17 cellular contexts compared by ENCODE assay signal in the genomic region with DNA sequence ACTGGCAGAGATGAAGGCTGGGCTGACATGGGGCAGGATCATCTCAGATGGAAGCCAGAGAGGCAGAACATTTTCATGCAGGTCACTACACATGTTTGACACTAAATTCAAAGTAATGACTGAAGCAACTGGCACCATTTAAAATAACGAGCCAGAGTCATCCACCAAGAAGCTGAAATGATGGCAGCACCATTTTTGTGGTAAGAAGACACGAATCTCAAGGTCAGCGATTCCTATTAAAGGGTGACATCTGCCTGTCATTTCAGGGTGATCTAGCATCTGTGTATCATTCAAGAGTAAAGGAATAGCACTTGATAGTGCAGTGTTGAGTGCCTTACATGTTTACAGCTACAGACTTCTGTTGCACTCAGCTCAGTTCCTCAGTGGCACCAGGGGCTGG.
"Had no signal": no experiment of that assay in that cellular context is flagged by ENCODE, and none has a peak within 500 bp of the region (broad histone marks: within the 10 kb centered on the region; RNA-seq: fewer than 3 reads in every experiment).

No MANE protein-coding gene starts in this region.

- DNase-seq: effector CD4-positive, alpha-beta T cell; endodermal cell; erythroblast; foreskin keratinocyte; kidney; left colon; left ventricle myocardium superior; naive thymus-derived CD8-positive, alpha-beta T cell; posterior cingulate gyrus; sigmoid colon; small intestine; stimulated activated CD4-positive, alpha-beta T cell treated with anti-CD3 and anti-CD28 coated beads, Interleukin-2, amount 100 ng/mL, for 48 hours; stimulated activated naive CD4-positive, alpha-beta T cell treated with Interleukin-2 at 50 U/mL for 16 hours; trophoblast cell had no signal

- H3K36me3 ChIP-seq: right atrium auricular region, sigmoid colon had no signal

- H3K4me3 ChIP-seq: coronary artery, right atrium auricular region, sigmoid colon had no signal

- H3K4me1 ChIP-seq: right atrium auricular region, sigmoid colon had no signal

- H3K36me3 Mint-ChIP-seq: naive thymus-derived CD8-positive, alpha-beta T cell had no signal

- H3K9me3 ChIP-seq: right atrium auricular region, sigmoid colon had no signal

- H3K4me1 Mint-ChIP-seq: endodermal cell; naive thymus-derived CD8-positive, alpha-beta T cell; neural crest cell had no signal

- H3K27me3 ChIP-seq: right atrium auricular region, sigmoid colon had no signal

- H3K4me3 Mint-ChIP-seq: endodermal cell; naive thymus-derived CD8-positive, alpha-beta T cell; neural crest cell had no signal

- H3K27ac ChIP-seq: coronary artery, foreskin keratinocyte, right atrium auricular region, sigmoid colon had no signal

- H3K27ac Mint-ChIP-seq: endodermal cell; naive thymus-derived CD8-positive, alpha-beta T cell had no signal

- ATAC-seq: foreskin keratinocyte; left colon; left ventricle myocardium superior; naive thymus-derived CD8-positive, alpha-beta T cell had no signal

- H3K9me3 Mint-ChIP-seq: endodermal cell, neural crest cell had no signal
